1 cellular context compared by ENCODE assay signal in the genomic region with DNA sequence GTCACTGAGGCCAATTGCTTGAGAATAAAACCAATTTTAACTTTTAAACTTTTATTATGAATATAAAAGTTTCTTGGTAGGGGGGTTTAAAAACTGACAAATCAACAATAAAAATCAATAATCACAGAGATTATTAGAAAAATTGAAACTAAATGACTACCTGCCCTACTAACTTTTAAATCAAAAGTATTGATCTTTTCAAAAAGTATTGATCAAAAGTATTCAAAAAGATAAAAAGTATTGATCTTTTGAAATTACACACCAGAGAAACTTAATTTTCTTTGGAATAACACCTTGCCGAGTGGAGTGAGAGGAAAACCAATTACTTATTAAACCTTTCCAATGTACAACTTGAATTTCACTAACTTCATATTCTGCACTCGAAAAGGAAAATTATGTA.
TF ChIP-seq lines count a peak whose summit lies in the region.

No MANE protein-coding gene starts in this region.

TF ChIP-seq in IMR-90, 13 proteins besides CTCF, POLR2A, EP300 and RAD21 (continued from another document):
- TF ChIP-seq, protein P1, sequence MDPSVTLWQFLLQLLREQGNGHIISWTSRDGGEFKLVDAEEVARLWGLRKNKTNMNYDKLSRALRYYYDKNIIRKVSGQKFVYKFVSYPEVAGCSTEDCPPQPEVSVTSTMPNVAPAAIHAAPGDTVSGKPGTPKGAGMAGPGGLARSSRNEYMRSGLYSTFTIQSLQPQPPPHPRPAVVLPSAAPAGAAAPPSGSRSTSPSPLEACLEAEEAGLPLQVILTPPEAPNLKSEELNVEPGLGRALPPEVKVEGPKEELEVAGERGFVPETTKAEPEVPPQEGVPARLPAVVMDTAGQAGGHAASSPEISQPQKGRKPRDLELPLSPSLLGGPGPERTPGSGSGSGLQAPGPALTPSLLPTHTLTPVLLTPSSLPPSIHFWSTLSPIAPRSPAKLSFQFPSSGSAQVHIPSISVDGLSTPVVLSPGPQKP (IDR thresholded peaks at IDR 0.05; ENCODE audit: borderline replicate concordance, low read depth, low read length): no peak
- no peak for TF ChIP-seq CEBPB (IDR thresholded peaks at IDR 0.05; ENCODE audit: low read depth, low read length)
- no peak for TF ChIP-seq MXI1 (IDR thresholded peaks at IDR 0.05; ENCODE audit: borderline replicate concordance, low read depth, low read length)
